In genomic region chr5:52989781-52990530, GRCh38 we compare ENCODE assay signal across 8 cellular contexts. TPM values are rescaled to one million over a fixed set of nuclear protein-coding genes. Genes with fewer than 3 reads are reported as not detected.
DNase-seq lines count a peak whose midpoint lies in the region; ATAC-seq and TF ChIP-seq lines count a peak whose summit lies in the region.

No MANE protein-coding gene starts in this region.

- H3K4me1 Mint-ChIP-seq in naive B cell = peaks cover 4 to 16% (median 14%) of the 10 kb centered on the region in 3 donors

- peaks cover 0 to 1% (median 0%) of the 10 kb centered on the region in 7 donors for H3K9me3 Mint-ChIP-seq in naive B cell

- DNase-seq in AG08395 (ENCODE audit: low spot score) = peak; percentile 50
- peak; percentile 45 to 57 for DNase-seq in activated T-cell treated with anti-CD3 and anti-CD28 coated beads, Interleukin-2, amount 50 U/mL, for 48 hours
- DNase-seq in fibroblast of mammary gland (ENCODE audit: low read depth) = peak; percentile 45
- peak; percentile 1 for DNase-seq in naive B cell
- DNase-seq in ureter (ENCODE audit: low spot score) = peak; percentile 56

- ATAC-seq in GM19372 (IDR thresholded peaks at IDR 0.05; ENCODE audit: low read depth, unreplicated experiment) (peak; percentile 16), naive B cell (ENCODE audit: low read depth in 2 of 2) (peak; percentile 46 to 60), HG03039 (IDR thresholded peaks at IDR 0.05; ENCODE audit: unreplicated experiment) (no peak)

- TF ChIP-seq CTCF in LNCAP (IDR thresholded peaks at IDR 0.05) = peak; percentile 11; the same call in 1 of the 2 replicates
- peak; percentile 33 for TF ChIP-seq CTCF in fibroblast of mammary gland (conservative IDR thresholded peaks at IDR 0.05; ENCODE audit: control insufficient read depth, insufficient read depth, low read depth, low read length)

- no peaks in the 10 kb centered on the region for H3K36me3 Mint-ChIP-seq in naive B cell

- H3K27me3 Mint-ChIP-seq in naive B cell = peaks cover 50 to 58% (median 52%) of the 10 kb centered on the region in 3 donors

- peak overlapping the region; percentile 24 to 83 (median 68) for H3K4me3 Mint-ChIP-seq in naive B cell

- peak overlapping the region; percentile 88 for H3K4me3 ChIP-seq in fibroblast of mammary gland (ENCODE audit: control insufficient read depth, low read depth, low read length)

- H3K27ac Mint-ChIP-seq in naive B cell = peak overlapping the region in 1 of 6 donors; percentile 7

RNA-seq across cellular contexts. Expression of gene ITGA2, which starts 0.8 kb away (rescaled TPM):
- under 1 TPM in 2 of 6 donors, not detected in 4; 0.03 to 0.10 TPM for polyA plus RNA-seq in naive B cell (ENCODE audit: low read depth in 6 of 6)
- 40.5 TPM for total RNA-seq in ureter

Comparison
In these comparisons a context has a peak if more than half of its experiments do, and no peak if none do; other contexts are left out.
1. DNase-seq: peak in every context shown above with its lines; median percentile 56 in ureter; 51 in activated T-cell treated with anti-CD3 and anti-CD28 coated beads, Interleukin-2, amount 50 U/mL, for 48 hours; 50 in AG08395; 45 in fibroblast of mammary gland; 1 in naive B cell.